8 cellular contexts compared by ENCODE assay signal in genomic region chr17:7632492-7632894, GRCh38. TPM values are rescaled to one million over a fixed set of nuclear protein-coding genes. Genes with fewer than 3 reads are reported as not detected.
DNase-seq lines count a peak whose midpoint lies in the region; ATAC-seq, FAIRE-seq and TF ChIP-seq lines count a peak whose summit lies in the region.

No MANE protein-coding gene starts in this region.

- H3K4me3 ChIP-seq in Panc1 (ENCODE audit: low read depth in 2 of 2, low read length in 2 of 2) = no peak overlapping the region

- intact Hi-C loops in Panc1 (cut with micrococcal nuclease; ENCODE audit: unreplicated experiment) = no loop called here

- peak overlapping the region in 1 of 6 donors; percentile 57 for H3K27ac Mint-ChIP-seq in naive B cell

- no peak overlapping the region for H3K27ac ChIP-seq in C4-2B
- H3K27ac ChIP-seq in Panc1 (ENCODE audit: low read length) = no peak overlapping the region
- peak overlapping the region; percentile 10 for H3K27ac ChIP-seq in cingulate gyrus (ENCODE audit: low read depth, low read length)

- DNase-seq in GM19240 (ENCODE audit: insufficient read length, low spot score) = peak; percentile 60
- DNase-seq in Panc1 (ENCODE audit: low read depth, low spot score) = no peak
- no peak for DNase-seq in naive B cell
- DNase-seq in GM12892 (ENCODE audit: insufficient read length) = no peak

- H3K4me3 Mint-ChIP-seq in naive B cell = peak overlapping the region in 1 of 8 donors; percentile 37

- CTCF ChIA-PET in Panc1 (lab: Charles Lee) = interaction anchor here (1.7 to 2.1 kb wide), 2 partner anchors 55 to 79 kb away, joined by 4 to 8 read pairs; partner anchors contain the start of genes TP53 and WRAP53

- no peak for TF ChIP-seq POLR2A in GM12892 (IDR thresholded peaks at IDR 0.05; ENCODE audit: low read depth, low read length)

- ATAC-seq in Panc1 = peak; percentile 76
- ATAC-seq in naive B cell (ENCODE audit: low read depth in 2 of 2) = peak; percentile 27 to 32
- ATAC-seq in HG03045 (IDR thresholded peaks at IDR 0.05; ENCODE audit: unreplicated experiment) = no peak
- ATAC-seq in HG03439 (IDR thresholded peaks at IDR 0.05; ENCODE audit: unreplicated experiment) = no peak

- no peaks in the 10 kb centered on the region for H3K27me3 ChIP-seq in Panc1 (ENCODE audit: control insufficient read depth, insufficient read depth, low read length)

- no peaks in the 10 kb centered on the region for H3K36me3 ChIP-seq in Panc1 (ENCODE audit: control insufficient read depth, insufficient read depth, low read length)

- no TSS peak for BruUV-seq in Panc1 (replicated peaks; lab: Mats Ljungman, UMichigan)

- in situ Hi-C loops in Panc1 (cut with HindIII; ENCODE audit: low pct_unique_long_range_greater_than_20kb, low sequenced_read_pairs) = no loop called here

- H3K4me1 Mint-ChIP-seq in naive B cell = peaks cover 0 to 2% (median 0%) of the 10 kb centered on the region in 3 donors

- POLR2A ChIA-PET in Panc1 (lab: Charles Lee) = interaction anchor here (0.5 to 1.4 kb wide), 2 partner anchors 54 to 55 kb away, joined by 3 to 4 read pairs; partner anchors contain the start of gene TP53

- FAIRE-seq in GM12892 (lab: Jason Lieb, UNC) = no peak

- H3K4me1 ChIP-seq in Panc1 (ENCODE audit: control insufficient read depth, insufficient read depth, low read length) = 0 out of 2 replicates have a peak, but pooled peaks cover 2% of the 10 kb centered on the region

- H3K36me3 Mint-ChIP-seq in naive B cell = no peaks in the 10 kb centered on the region

- H3K27me3 Mint-ChIP-seq in naive B cell = peaks cover 0 to 14% (median 12%) of the 10 kb centered on the region in 3 donors

- TF ChIP-seq CTCF in C4-2B (conservative IDR thresholded peaks at IDR 0.05) (peak; percentile 79), Panc1 (IDR thresholded peaks at IDR 0.05) (peak; percentile 80)

- no peaks in the 10 kb centered on the region for H3K9me3 ChIP-seq in Panc1 (ENCODE audit: control insufficient read depth, insufficient read depth, low read depth, low read length)

- H3K9me3 Mint-ChIP-seq in naive B cell = no peaks in the 10 kb centered on the region

RNA-seq across cellular contexts. Expression of gene SHBG, which starts 2.6 kb away (rescaled TPM):
- 1.2 TPM for total RNA-seq in Panc1 (2021; ENCODE audit: unreplicated experiment)
- polyA plus RNA-seq in Panc1 (2012; ENCODE audit: insufficient read length) = 1.7 TPM
- polyA plus RNA-seq in naive B cell (ENCODE audit: low read depth in 6 of 6) = not detected
- not detected for polyA plus RNA-seq in GM12892 (2012; ENCODE audit: missing spikeins)

RNA-seq across cellular contexts. Expression of gene SAT2, which starts 4.9 kb away (rescaled TPM):
- 74.8 TPM for total RNA-seq in Panc1 (2021; ENCODE audit: unreplicated experiment)
- 65.0 TPM for polyA plus RNA-seq in Panc1 (2012; ENCODE audit: insufficient read length)
- polyA plus RNA-seq in naive B cell (ENCODE audit: low read depth in 6 of 6) = 10 to 100 TPM; 34.2 to 42.5 (median 35.9) TPM
- 44.0 TPM for polyA plus RNA-seq in GM12892 (2012; ENCODE audit: missing spikeins)

RNA-seq across cellular contexts. Expression of gene FXR2, which starts 17.8 kb away (rescaled TPM):
- total RNA-seq in Panc1 (2021; ENCODE audit: unreplicated experiment) = 39.7 TPM
- 36.8 TPM for polyA plus RNA-seq in Panc1 (2012; ENCODE audit: insufficient read length)
- 10 to 100 TPM in 5 of 6 donors, 1 to 10 TPM in 1; 7.8 to 20.1 (median 12.5) TPM for polyA plus RNA-seq in naive B cell (ENCODE audit: low read depth in 6 of 6)
- polyA plus RNA-seq in GM12892 (2012; ENCODE audit: missing spikeins) = 18.4 TPM

RNA-seq across cellular contexts. Expression of gene ATP1B2, which starts 18.2 kb away (rescaled TPM):
- 0.08 TPM for total RNA-seq in Panc1 (2021; ENCODE audit: unreplicated experiment)
- not detected for polyA plus RNA-seq in Panc1 (2012; ENCODE audit: insufficient read length)
- under 1 TPM in 2 of 6 donors, not detected in 4; 0.08 to 0.21 TPM for polyA plus RNA-seq in naive B cell (ENCODE audit: low read depth in 6 of 6)
- 2.9 TPM for polyA plus RNA-seq in GM12892 (2012; ENCODE audit: missing spikeins)

RNA-seq across cellular contexts. Expression of gene SOX15, which starts 42.6 kb away (rescaled TPM):
- 0.33 TPM for total RNA-seq in Panc1 (2021; ENCODE audit: unreplicated experiment)
- 1.1 TPM for polyA plus RNA-seq in Panc1 (2012; ENCODE audit: insufficient read length)
- not detected for polyA plus RNA-seq in naive B cell (ENCODE audit: low read depth in 6 of 6)
- 0.66 TPM for polyA plus RNA-seq in GM12892 (2012; ENCODE audit: missing spikeins)

Comparison
In these comparisons a context has a peak if more than half of its experiments do, and no peak if none do; other contexts are left out.
1. ATAC-seq: peak in Panc1 (single experiment) and naive B cell (2 of 2); none in HG03045 (single experiment) and HG03439 (single experiment).